16 cellular contexts compared by ENCODE assay signal in the genomic region with DNA sequence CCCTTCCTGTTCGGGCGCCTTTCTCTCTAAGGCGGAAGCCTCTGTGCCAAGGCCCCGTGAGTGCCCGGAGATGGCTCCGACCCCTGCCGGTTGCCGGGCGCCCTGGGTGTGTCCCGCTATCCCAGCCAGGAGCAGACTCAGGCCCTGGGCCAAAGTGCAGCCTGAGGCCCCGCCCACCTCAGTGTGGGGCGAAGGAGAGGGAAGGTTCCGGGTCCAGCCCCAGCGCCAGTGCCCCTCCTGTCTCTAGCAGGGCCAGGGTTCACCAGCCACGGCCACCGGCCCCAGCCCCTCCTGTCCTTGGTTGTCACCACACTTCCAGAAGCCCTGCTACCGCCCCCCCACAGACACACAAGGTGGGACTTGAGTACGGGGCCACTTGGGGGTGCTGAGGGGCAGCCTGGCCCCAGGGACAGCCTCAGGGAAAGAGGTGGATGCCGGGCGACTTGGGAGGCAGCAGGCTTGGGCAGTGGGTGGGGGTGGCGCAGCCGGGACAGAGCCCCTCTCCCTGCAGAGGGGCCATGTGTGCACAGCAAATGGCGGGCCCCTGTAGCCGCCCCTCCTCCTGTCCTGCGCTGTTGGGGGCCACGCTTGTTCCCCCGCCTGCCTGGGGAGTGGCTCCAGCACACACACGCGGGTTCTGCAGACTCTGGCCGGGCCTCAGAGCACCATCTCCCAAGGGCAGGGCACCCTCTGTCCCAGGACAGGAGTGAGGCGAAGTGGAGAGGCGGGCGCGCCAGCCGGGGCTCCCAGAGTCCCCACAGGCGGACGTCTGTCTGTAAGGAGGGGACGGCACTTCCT. TPM values are rescaled to one million over a fixed set of nuclear protein-coding genes. Genes with fewer than 3 reads are reported as not detected.
DNase-seq lines count a peak whose midpoint lies in the region; ATAC-seq and TF ChIP-seq lines count a peak whose summit lies in the region.
"Had no signal": no experiment of that assay in that cellular context is flagged by ENCODE, and none has a peak within 500 bp of the region (broad histone marks: within the 10 kb centered on the region; RNA-seq: fewer than 3 reads in every experiment).

No MANE protein-coding gene starts in this region.

- no peaks in the 10 kb centered on the region for H3K4me1 Mint-ChIP-seq in stimulated activated memory B cell treated with anti-CD40 and anti-IgM and Interleukin-4, amounts not matched to agents 10 μg/mL and 1 μg/mL and 100 μg/mL, for 72 hours
- H3K4me1 Mint-ChIP-seq: CD14-positive monocyte had no signal

- intact Hi-C loops in sciatic nerve (cut with DNase I) = no loop called here

- H3K9me3 ChIP-seq in WERI-Rb-1 (ENCODE audit: severe bottlenecking) (peaks cover 4% of the 10 kb centered on the region), right atrium auricular region (peaks cover 0 to 9% of the 10 kb centered on the region in 2 donors), mesenchymal stem cell (ENCODE audit: control insufficient read depth, low read length) (peaks cover 3% of the 10 kb centered on the region)

- no peak overlapping the region for H2BK12ac ChIP-seq in mesenchymal stem cell (ENCODE audit: low read length in 2 of 2)

- H3K4me3 ChIP-seq in WERI-Rb-1 (ENCODE audit: low read depth, low read length) (no peak overlapping the region), right atrium auricular region (peak overlapping the region in 1 of 2 donors; percentile 35), mesenchymal stem cell (ENCODE audit: insufficient read depth in 1 of 2, low read depth in 1 of 2, low read length in 2 of 2) (no peak overlapping the region)
- H3K4me3 ChIP-seq: PC-9 had no signal

- H3K18ac ChIP-seq in mesenchymal stem cell (ENCODE audit: low read depth in 1 of 2, low read length in 2 of 2) = no peak overlapping the region

- no peak overlapping the region for H2BK120ac ChIP-seq in mesenchymal stem cell (ENCODE audit: low read depth, low read length)

- H3K27ac ChIP-seq in WERI-Rb-1 = peak overlapping the region; percentile 58
- H3K27ac ChIP-seq in right atrium auricular region = peak overlapping the region; percentile 71 to 75
- no peak overlapping the region for H3K27ac ChIP-seq in mesenchymal stem cell (ENCODE audit: low read length, poor library complexity, severe bottlenecking)
- H3K27ac ChIP-seq: PC-9, skin epidermis had no signal

- no peak overlapping the region for H2BK5ac ChIP-seq in mesenchymal stem cell (ENCODE audit: low read depth, low read length, poor library complexity, severe bottlenecking)

- no peak overlapping the region for H3K4ac ChIP-seq in mesenchymal stem cell (ENCODE audit: low read depth in 1 of 2, low read length in 2 of 2)

- in situ Hi-C loops in GM13976 (cut with MboI; ENCODE audit: low sequenced_read_pairs, unreplicated experiment) = no loop called here

- H3K4me2 ChIP-seq in mesenchymal stem cell (ENCODE audit: low read length, poor library complexity, severe bottlenecking) = no peak overlapping the region
- H3K4me2 ChIP-seq: PC-9 had no signal

- H2AFZ ChIP-seq in mesenchymal stem cell (ENCODE audit: low read depth, low read length) = no peak overlapping the region
- H2AFZ ChIP-seq: PC-9 had no signal

- H3K36me3 ChIP-seq in WERI-Rb-1 = no peaks in the 10 kb centered on the region
- no peaks in the 10 kb centered on the region for H3K36me3 ChIP-seq in right atrium auricular region
- no peaks in the 10 kb centered on the region for H3K36me3 ChIP-seq in mesenchymal stem cell (ENCODE audit: control insufficient read depth in 1 of 2, insufficient read depth in 2 of 2, low read depth in 1 of 2, low read length in 2 of 2)

- H3K36me3 Mint-ChIP-seq in stimulated activated memory B cell treated with anti-CD40 and anti-IgM and Interleukin-4, amounts not matched to agents 10 μg/mL and 1 μg/mL and 100 μg/mL, for 72 hours = peaks cover 9% of the 10 kb centered on the region
- H3K36me3 Mint-ChIP-seq: CD14-positive monocyte had no signal

- no peak overlapping the region for H3K27ac Mint-ChIP-seq in stimulated activated memory B cell treated with anti-CD40 and anti-IgM and Interleukin-4, amounts not matched to agents 10 μg/mL and 1 μg/mL and 100 μg/mL, for 72 hours
- H3K27ac Mint-ChIP-seq: CD14-positive monocyte had no signal

- H3K14ac ChIP-seq in mesenchymal stem cell (ENCODE audit: low read length in 2 of 2) = no peak overlapping the region

- WGBS in mesenchymal stem cell = 75% methylated on average over 30 of the region's 38 CpGs

- no peak overlapping the region for H3K9ac ChIP-seq in mesenchymal stem cell (ENCODE audit: low read length)

- no peak overlapping the region for H2BK15ac ChIP-seq in mesenchymal stem cell (ENCODE audit: low read depth, poor library complexity, severe bottlenecking)

- peak; percentile 38 for ATAC-seq in sciatic nerve
- no peak for ATAC-seq in HG03280 (IDR thresholded peaks at IDR 0.05; ENCODE audit: unreplicated experiment)
- ATAC-seq in stimulated activated memory B cell treated with anti-CD40 and anti-IgM and Interleukin-4, amounts not matched to agents 10 μg/mL and 1 μg/mL and 100 μg/mL, for 72 hours = no peak

- H3K4me1 ChIP-seq in right atrium auricular region (peaks cover 0 to 26% of the 10 kb centered on the region in 2 donors), mesenchymal stem cell (ENCODE audit: control insufficient read depth, insufficient read depth, low read depth, low read length) (no peaks in the 10 kb centered on the region)

- H3K4me3 Mint-ChIP-seq in stimulated activated memory B cell treated with anti-CD40 and anti-IgM and Interleukin-4, amounts not matched to agents 10 μg/mL and 1 μg/mL and 100 μg/mL, for 72 hours = no peak overlapping the region
- H3K4me3 Mint-ChIP-seq: CD14-positive monocyte had no signal

- no peak overlapping the region for H4K8ac ChIP-seq in mesenchymal stem cell (ENCODE audit: low read length)

- H3K79me1 ChIP-seq in mesenchymal stem cell (replicated peaks; ENCODE audit: low read length, poor library complexity, severe bottlenecking) = no peaks in the 10 kb centered on the region

- H3K27me3 Mint-ChIP-seq in stimulated activated memory B cell treated with anti-CD40 and anti-IgM and Interleukin-4, amounts not matched to agents 10 μg/mL and 1 μg/mL and 100 μg/mL, for 72 hours = peaks cover 20% of the 10 kb centered on the region

- H3K23ac ChIP-seq in mesenchymal stem cell (ENCODE audit: low read length in 2 of 2) = no peak overlapping the region

- H3K9me3 Mint-ChIP-seq in stimulated activated memory B cell treated with anti-CD40 and anti-IgM and Interleukin-4, amounts not matched to agents 10 μg/mL and 1 μg/mL and 100 μg/mL, for 72 hours = peaks cover 9% of the 10 kb centered on the region

- H2AK5ac ChIP-seq in mesenchymal stem cell (ENCODE audit: low read length, severe bottlenecking) = no peak overlapping the region

- H3K27me3 ChIP-seq in WERI-Rb-1 (ENCODE audit: insufficient read depth, low read depth, severe bottlenecking) = no peaks in the 10 kb centered on the region
- H3K27me3 ChIP-seq in right atrium auricular region = peaks cover 0 to 3% of the 10 kb centered on the region in 2 donors
- H3K27me3 ChIP-seq in mesenchymal stem cell (ENCODE audit: control insufficient read depth in 1 of 2, insufficient read depth in 1 of 2, low read length in 2 of 2) = peaks cover 0 to 46% of the 10 kb centered on the region in 2 experiments

- TF ChIP-seq CTCF in WERI-Rb-1 (IDR thresholded peaks at IDR 0.05; ENCODE audit: low read depth, low read length) (no peak), right atrium auricular region (IDR thresholded peaks at IDR 0.05) (peak in 1 of 2 donors; percentile 13), GM13976 (IDR thresholded peaks at IDR 0.05; ENCODE audit: borderline replicate concordance, control extremely low read depth, extremely low read depth, insufficient read depth, missing control alignments) (no peak)

- peak; percentile 33 for DNase-seq in Daoy (ENCODE audit: low read depth)
- no peak for DNase-seq in WERI-Rb-1
- DNase-seq in right atrium auricular region (ENCODE audit: low spot score) = no peak
- DNase-seq in sciatic nerve (ENCODE audit: low spot score) = no peak
- DNase-seq in GM13976 (ENCODE audit: low spot score) = no peak
- no peak for DNase-seq in mesenchymal stem cell
- DNase-seq: effector CD4-positive, alpha-beta T cell; GOT3; hippocampal formation; NCI-H2081; PC-9; T1000 had no signal

- no peak overlapping the region for H4K91ac ChIP-seq in mesenchymal stem cell (ENCODE audit: low read length)

RNA-seq across cellular contexts. Expression of a gene that starts 6.0 kb away (rescaled TPM):
- total RNA-seq in Daoy (2014; rRNA removed; shearing (Covaris generic)) = not detected in 2 replicates
- total RNA-seq in right atrium auricular region = not detected
- not detected for total RNA-seq in sciatic nerve
- polyA plus RNA-seq in mesenchymal stem cell (2013, experiment 1 of 2) = not detected
- not detected for polyA plus RNA-seq in mesenchymal stem cell (2013, experiment 2 of 2)
- total RNA-seq: PC-9 had no signal
- polyA plus RNA-seq: CD14-positive monocyte had no signal

RNA-seq across cellular contexts. Expression of a gene that starts 17.5 kb away (rescaled TPM):
- total RNA-seq in Daoy (2014; rRNA removed; shearing (Covaris generic)) = not detected in 2 replicates
- total RNA-seq in right atrium auricular region = 10 to 100 TPM in 1 of 2 donors, 1 to 10 TPM in 1; 2.7 to 14.1 TPM
- not detected for total RNA-seq in sciatic nerve
- polyA plus RNA-seq in mesenchymal stem cell (2013, experiment 1 of 2) = not detected
- not detected for polyA plus RNA-seq in mesenchymal stem cell (2013, experiment 2 of 2)
- total RNA-seq: PC-9 had no signal
- polyA plus RNA-seq: CD14-positive monocyte had no signal
